Comparison of ENCODE assay signal across 29 cellular contexts in genomic region chr16:58430718-58431117, GRCh38.
"Had no signal": no experiment of that assay in that cellular context is flagged by ENCODE, and none has a peak within 500 bp of the region (broad histone marks: within the 10 kb centered on the region; RNA-seq: fewer than 3 reads in every experiment).

No MANE protein-coding gene starts in this region.

- H3K36me3 ChIP-seq: ascending aorta, breast epithelium, cardiac muscle cell, colonic mucosa, heart left ventricle had no signal

- H3K27ac ChIP-seq: ascending aorta, breast epithelium, cardiac muscle cell, colonic mucosa, epithelial cell of prostate, VCaP had no signal

- ATAC-seq: activated naive CD4-positive, alpha-beta T cell treated with anti-CD3 and anti-CD28 coated beads, Interleukin-2, amount 50 U/mL, for 72 hours; activated T-cell treated with anti-CD3 and anti-CD28 coated beads, Interleukin-2, amount 50 U/mL, for 72 hours; heart left ventricle; T-helper 17 cell; WTC11 had no signal

- H3K9me3 ChIP-seq: ascending aorta, breast epithelium, colonic mucosa, heart left ventricle had no signal

- H3K4me3 ChIP-seq: ascending aorta, breast epithelium, cardiac muscle cell, colonic mucosa, heart left ventricle had no signal

- H3K4me1 ChIP-seq: ascending aorta, breast epithelium, colonic mucosa had no signal

- H3K27me3 ChIP-seq: ascending aorta, breast epithelium, cardiac muscle cell, colonic mucosa had no signal

- DNase-seq: activated CD4-positive, alpha-beta memory T cell treated with anti-CD3 and anti-CD28 coated beads, Interleukin-2, amount 10 ng/mL, durations not matched to agents 7 days and 5 days; activated CD4-positive, alpha-beta T cell treated with anti-CD3 and anti-CD28 coated beads for 1 hour; activated CD4-positive, alpha-beta T cell treated with anti-CD3 and anti-CD28 coated beads for 4 hours; activated CD4-positive, alpha-beta T cell treated with anti-CD3 and anti-CD28 coated beads, Interleukin-2, amount 10 ng/mL, durations not matched to agents 7 days and 5 days; activated CD4-positive, alpha-beta T cell treated with anti-CD3 and anti-CD28 coated beads, Interleukin-2, amount 50 U/mL, for 4 hours; activated CD8-positive, alpha-beta memory T cell treated with anti-CD3 and anti-CD28 coated beads, Interleukin-2, amount 50 U/mL, for 48 hours; activated gamma-delta T cell; activated naive CD4-positive, alpha-beta T cell; activated naive CD4-positive, alpha-beta T cell treated with anti-CD3 and anti-CD28 coated beads, Interleukin-2, amount 10 ng/mL, durations not matched to agents 7 days and 5 days; activated naive CD8-positive, alpha-beta T cell treated with anti-CD3 and anti-CD28 coated beads, Interleukin-2, amount 10 ng/mL, durations not matched to agents 7 days and 5 days; activated T-cell treated with anti-CD3 and anti-CD28 coated beads for 4 hours; activated T-cell treated with anti-CD3 and anti-CD28 coated beads, Interleukin-2, amount 50 U/mL, for 24 hours; activated T-cell treated with anti-CD3 and anti-CD28 coated beads, Interleukin-2, amount 50 U/mL, for 72 hours; central memory CD4-positive, alpha-beta T cell; cerebellar nuclear complex; colonic mucosa; effector CD8-positive, alpha-beta T cell; foreskin fibroblast; glutamatergic neuron; heart left ventricle; T-helper 1 cell; T-helper 17 cell had no signal
